8 cellular contexts compared by ENCODE assay signal in genomic region chr17:17781591-17782424, GRCh38. TPM values are rescaled to one million over a fixed set of nuclear protein-coding genes. Genes with fewer than 3 reads are reported as not detected.
DNase-seq lines count a peak whose midpoint lies in the region; ATAC-seq and FAIRE-seq lines count a peak whose summit lies in the region.

No MANE protein-coding gene starts in this region.

- H3K27me3 ChIP-seq in small intestine (ENCODE audit: control insufficient read depth in 2 of 2, insufficient read depth in 2 of 2, low read length in 2 of 2) = peaks cover 0 to 5% of the 10 kb centered on the region in 2 donors

- H3K36me3 ChIP-seq in small intestine (ENCODE audit: control insufficient read depth in 2 of 2, insufficient read depth in 2 of 2, low read length in 2 of 2) = no peaks in the 10 kb centered on the region

- 4 to 14% (median 11%) methylated on average over 47 to 75 of the region's 75 CpGs for WGBS in small intestine, 3 donors

- H3K27ac ChIP-seq in small intestine (ENCODE audit: low read depth in 1 of 2, low read length in 1 of 2) = no peak overlapping the region

- H3K4me1 ChIP-seq in small intestine (ENCODE audit: control insufficient read depth in 2 of 2, insufficient read depth in 1 of 2, low read depth in 1 of 2, low read length in 1 of 2) = peaks cover 2 to 10% of the 10 kb centered on the region in 2 donors

- peak overlapping the region; percentile 10 to 59 for H3K4me3 ChIP-seq in small intestine (ENCODE audit: low read depth in 1 of 2, low read length in 2 of 2)

- no peaks in the 10 kb centered on the region for H3K9me3 ChIP-seq in small intestine (ENCODE audit: control insufficient read depth, low read depth)

- no peak for ATAC-seq in HG03095 (IDR thresholded peaks at IDR 0.05; ENCODE audit: unreplicated experiment)

- FAIRE-seq in HTR-8/SVneo (lab: Jason Lieb, UNC) (no peak), small intestine (lab: Jason Lieb, UNC) (no peak)

- DNase-seq in Ammon's horn (ENCODE audit: low spot score) (peak; percentile 84), HTR-8/SVneo (ENCODE audit: insufficient read length, low spot score) (peak; percentile 64), SW480 (ENCODE audit: low spot score) (peak; percentile 68), cerebellar cortex (ENCODE audit: low spot score) (peak; percentile 88), inferior parietal cortex (ENCODE audit: extremely low spot score) (peak; percentile 73), small intestine (peak; percentile 20), MV-4-11 (lab: John Stamatoyannopoulos, UW) (no peak)

RNA-seq across cellular contexts. Expression of gene SREBF1, which starts 55.0 kb away (rescaled TPM):
- polyA plus RNA-seq in small intestine = 100 to 1,000 TPM in 2 of 3 donors, 10 to 100 TPM in 1; 99.7 to 155 (median 111) TPM
